8 cellular contexts compared by ENCODE assay signal in the genomic region with DNA sequence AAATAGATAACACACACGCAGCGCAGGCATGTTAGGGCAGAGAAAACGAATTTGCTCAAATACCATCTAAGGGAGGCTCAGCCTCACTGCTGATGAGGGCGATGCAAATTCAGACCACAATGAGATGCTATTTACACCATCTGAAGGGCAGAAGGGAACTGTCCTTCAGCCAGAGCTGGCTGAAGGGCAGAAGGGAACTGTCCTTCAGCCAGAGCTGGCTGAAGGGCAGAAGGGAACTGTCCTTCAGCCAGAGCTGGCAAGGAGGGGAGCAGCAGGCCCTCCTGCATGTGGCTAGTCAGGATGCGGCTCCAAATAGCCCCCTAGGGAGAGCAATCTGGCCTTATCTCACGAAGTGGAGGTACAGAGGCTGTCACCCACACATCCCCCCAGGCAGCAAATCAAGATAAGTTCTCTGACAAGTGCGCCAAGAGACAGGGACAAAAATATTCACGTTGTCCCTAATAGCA. TPM values are rescaled to one million over a fixed set of nuclear protein-coding genes. Genes with fewer than 3 reads are reported as not detected.
A peak's percentile ranks its signal among the peaks of the same experiment; 100 is the strongest.
DNase-seq lines count a peak whose midpoint lies in the region; ATAC-seq, FAIRE-seq and TF ChIP-seq lines count a peak whose summit lies in the region.

No MANE protein-coding gene starts in this region.

- H3K9me3 Mint-ChIP-seq in activated T-cell treated with anti-CD3 and anti-CD28 coated beads, Interleukin-2, amount 50 U/mL, for 24 hours, result no peaks in the 10 kb centered on the region
- H3K9me3 Mint-ChIP-seq in activated CD4-positive, alpha-beta memory T cell treated with anti-CD3 and anti-CD28 coated beads for 36 hours, result no peaks in the 10 kb centered on the region

- intact Hi-C loops in activated CD4-positive, alpha-beta memory T cell treated with anti-CD3 and anti-CD28 coated beads for 36 hours (cut with micrococcal nuclease), result no loop called here
- intact Hi-C loops in transverse colon (cut with DNase I; ENCODE audit: low total_unique reads), result no loop called here

- no peaks in the 10 kb centered on the region for H3K79me2 ChIP-seq in keratinocyte (ENCODE audit: control insufficient read depth, insufficient read depth, low read length)

- H3K4me1 ChIP-seq in keratinocyte (ENCODE audit: control insufficient read depth, extremely low read depth, insufficient read depth, low read length) (peaks cover 21% of the 10 kb centered on the region), transverse colon (peaks cover 3 to 18% (median 16%) of the 10 kb centered on the region in 4 donors)

- H3K4me3 Mint-ChIP-seq in activated T-cell treated with anti-CD3 and anti-CD28 coated beads, Interleukin-2, amount 50 U/mL, for 24 hours, result peak overlapping the region; percentile 54
- H3K4me3 Mint-ChIP-seq in activated CD4-positive, alpha-beta memory T cell treated with anti-CD3 and anti-CD28 coated beads for 36 hours, result peak overlapping the region; percentile 73

- CTCF ChIA-PET in activated CD4-positive, alpha-beta memory T cell treated with anti-CD3 and anti-CD28 coated beads for 36 hours (lab: Charles Lee), result interaction anchor here (0.7 to 6.6 kb wide), 3 partner anchors 10 to 223 kb away, joined by 3 to 43 read pairs (median 3); no protein-coding TSS in a partner anchor

- H3K4me2 ChIP-seq in keratinocyte (ENCODE audit: control insufficient read depth, extremely low read depth, insufficient read depth, low read depth, low read length), result peak overlapping the region; percentile 77

- no peak for FAIRE-seq in keratinocyte (lab: Jason Lieb, UNC)

- POLR2A ChIA-PET in activated CD4-positive, alpha-beta memory T cell treated with anti-CD3 and anti-CD28 coated beads for 36 hours (lab: Charles Lee), result no interaction called here

- H3K9me1 ChIP-seq in keratinocyte (ENCODE audit: control insufficient read depth, extremely low read depth, insufficient read depth, low read length), result no peaks in the 10 kb centered on the region

- peak overlapping the region in 2 of 3 experiments; percentile 38 to 54 for H3K4me3 ChIP-seq in keratinocyte (ENCODE audit: control insufficient read depth in 2 of 3, extremely low read depth in 1 of 3, insufficient read depth in 2 of 3, low read depth in 1 of 3, low read length in 3 of 3)
- H3K4me3 ChIP-seq in transverse colon, result peak overlapping the region in 2 of 4 donors; percentile 48 to 64

- H2AFZ ChIP-seq in keratinocyte (ENCODE audit: control insufficient read depth, low read length), result peak overlapping the region; percentile 82

- H3K4me1 Mint-ChIP-seq in activated T-cell treated with anti-CD3 and anti-CD28 coated beads, Interleukin-2, amount 50 U/mL, for 24 hours (ENCODE audit: low read depth), result peaks cover 12% of the 10 kb centered on the region
- H3K4me1 Mint-ChIP-seq in activated CD4-positive, alpha-beta memory T cell treated with anti-CD3 and anti-CD28 coated beads for 36 hours (ENCODE audit: low read depth), result peaks cover 8% of the 10 kb centered on the region

- ATAC-seq in HG03066 (IDR thresholded peaks at IDR 0.05; ENCODE audit: low read depth, unreplicated experiment), result peak; percentile 78

- dilution Hi-C loops in keratinocyte (cut with MboI; ENCODE audit: extremely low pct_ligation_motif_present, low sequenced_read_pairs), result no loop called here

- TF ChIP-seq CTCF in keratinocyte (optimal IDR thresholded peaks at IDR 0.05 in 1 of 3, IDR thresholded peaks at IDR 0.05 in 1 of 3, conservative IDR thresholded peaks at IDR 0.05 in 1 of 3; ENCODE audit: extremely low read depth in 1 of 3, insufficient read depth in 2 of 3, low read length in 3 of 3), result peak in 1 of 3 experiments; percentile 4
- no peak for TF ChIP-seq CTCF in transverse colon (IDR thresholded peaks at IDR 0.05)

- H3K27me3 Mint-ChIP-seq in activated T-cell treated with anti-CD3 and anti-CD28 coated beads, Interleukin-2, amount 50 U/mL, for 24 hours, result no peaks in the 10 kb centered on the region
- H3K27me3 Mint-ChIP-seq in activated CD4-positive, alpha-beta memory T cell treated with anti-CD3 and anti-CD28 coated beads for 36 hours, result no peaks in the 10 kb centered on the region

- peak; percentile 29 for DNase-seq in activated T-cell treated with anti-CD3 and anti-CD28 coated beads, Interleukin-2, amount 50 U/mL, for 24 hours
- DNase-seq in activated T-cell treated with anti-CD3 and anti-CD28 coated beads for 4 hours (no peak), keratinocyte (ENCODE audit: low read depth, low spot score) (no peak), transverse colon (no peak), glomerular visceral epithelial cell (ENCODE audit: extremely low spot score) (no peak)
- DNase-seq in activated CD4-positive, alpha-beta memory T cell treated with anti-CD3 and anti-CD28 coated beads for 36 hours, result no peak
- no peak for DNase-seq in activated effector memory CD4-positive, alpha-beta T cell treated with Interleukin-2 at 50 U/mL for 16 hours

- H4K20me1 ChIP-seq in keratinocyte (ENCODE audit: control insufficient read depth, extremely low read depth, insufficient read depth, low read length), result no peaks in the 10 kb centered on the region

- TF ChIP-seq POLR2A in transverse colon (IDR thresholded peaks at IDR 0.05), result no peak

- no peaks in the 10 kb centered on the region for H3K36me3 ChIP-seq in keratinocyte (ENCODE audit: control insufficient read depth in 2 of 2, extremely low read depth in 1 of 2, insufficient read depth in 2 of 2, low read length in 2 of 2)
- no peaks in the 10 kb centered on the region for H3K36me3 ChIP-seq in transverse colon

- no peaks in the 10 kb centered on the region for H3K9me3 ChIP-seq in keratinocyte (ENCODE audit: control insufficient read depth, low read depth, low read length)
- no peaks in the 10 kb centered on the region for H3K9me3 ChIP-seq in transverse colon

- H3K36me3 Mint-ChIP-seq in activated T-cell treated with anti-CD3 and anti-CD28 coated beads, Interleukin-2, amount 50 U/mL, for 24 hours (ENCODE audit: low read depth), result no peaks in the 10 kb centered on the region
- H3K36me3 Mint-ChIP-seq in activated CD4-positive, alpha-beta memory T cell treated with anti-CD3 and anti-CD28 coated beads for 36 hours, result no peaks in the 10 kb centered on the region

- H3K27me3 ChIP-seq in keratinocyte (ENCODE audit: control insufficient read depth, extremely low read depth, insufficient read depth, low read length), result no peaks in the 10 kb centered on the region
- no peaks in the 10 kb centered on the region for H3K27me3 ChIP-seq in transverse colon

- H3K9ac ChIP-seq in keratinocyte (ENCODE audit: control insufficient read depth, extremely low read depth, insufficient read depth, low read length), result peak overlapping the region; percentile 46

- H3K27ac Mint-ChIP-seq in activated T-cell treated with anti-CD3 and anti-CD28 coated beads, Interleukin-2, amount 50 U/mL, for 24 hours, result peak overlapping the region; percentile 75
- peak overlapping the region; percentile 77 for H3K27ac Mint-ChIP-seq in activated CD4-positive, alpha-beta memory T cell treated with anti-CD3 and anti-CD28 coated beads for 36 hours

- H3K27ac ChIP-seq in keratinocyte (ENCODE audit: control insufficient read depth, insufficient read depth, low read length) (no peak overlapping the region), transverse colon (peak overlapping the region; percentile 73 to 82 (median 78))

- no peak for TF ChIP-seq EP300 in transverse colon (IDR thresholded peaks at IDR 0.05; ENCODE audit: low read depth)

- 17 to 46% methylated on average over 6 to 8 of the region's 8 CpGs for WGBS in transverse colon (ENCODE audit: low coverage in 1 of 2), 2 donors

- in situ Hi-C loops in transverse colon (cut with MboI; ENCODE audit: low pct_ligation_motif_present in 1 of 4, low pct_unique_long_range_greater_than_20kb in 1 of 4, low sequenced_read_pairs in 3 of 4), result no loop called here

RNA-seq across cellular contexts. Expression of gene SLC39A13, which starts 7.5 kb away (rescaled TPM):
- total RNA-seq in activated CD4-positive, alpha-beta memory T cell treated with anti-CD3 and anti-CD28 coated beads for 36 hours, result 10 to 100 TPM; 17.7 to 18.0 TPM
- polyA plus RNA-seq in keratinocyte, result 35.3 to 62.3 TPM (median 59.9 TPM) in 3 replicates
- polyA plus RNA-seq in keratinocyte (2011; ENCODE audit: low read depth), result 8.1 TPM
- polyA plus RNA-seq in keratinocyte (2011; cell fraction: cytosol; rRNA removed), result 24.9 and 51.2 TPM in 2 replicates
- polyA plus RNA-seq in keratinocyte (2011; cell fraction: nucleus; rRNA removed), result 163 and 223 TPM in 2 replicates
- polyA plus RNA-seq in keratinocyte (2012; ENCODE audit: low replicate concordance), result 31.4 and 61.9 TPM in 2 replicates
- 24.6 to 50.4 TPM (median 25.7 TPM) in 3 replicates for polyA minus RNA-seq in keratinocyte
- 68.1 TPM for polyA minus RNA-seq in keratinocyte (2011; cell fraction: cytosol; rRNA and poly(A)+ RNA removed)
- 65.1 and 68.7 TPM in 2 replicates for polyA minus RNA-seq in keratinocyte (2011; cell fraction: nucleus; rRNA and poly(A)+ RNA removed)
- 10 to 100 TPM; 19.9 to 56.9 (median 43.1) TPM for total RNA-seq in transverse colon

RNA-seq across cellular contexts. Expression of gene SPI1, which starts 22.5 kb away (rescaled TPM):
- not detected for total RNA-seq in activated CD4-positive, alpha-beta memory T cell treated with anti-CD3 and anti-CD28 coated beads for 36 hours
- not detected in 3 replicates for polyA plus RNA-seq in keratinocyte
- not detected for polyA plus RNA-seq in keratinocyte (2011; ENCODE audit: low read depth)
- polyA plus RNA-seq in keratinocyte (2011; cell fraction: cytosol; rRNA removed), result not detected in 2 replicates
- polyA plus RNA-seq in keratinocyte (2011; cell fraction: nucleus; rRNA removed), result not detected in 2 replicates
- polyA plus RNA-seq in keratinocyte (2012; ENCODE audit: low replicate concordance), result not detected in 2 replicates
- polyA minus RNA-seq in keratinocyte, result 0.13 TPM in 1 of 3 replicates, not detected in the others
- polyA minus RNA-seq in keratinocyte (2011; cell fraction: cytosol; rRNA and poly(A)+ RNA removed), result not detected
- not detected in 2 replicates for polyA minus RNA-seq in keratinocyte (2011; cell fraction: nucleus; rRNA and poly(A)+ RNA removed)
- total RNA-seq in transverse colon, result 10 to 100 TPM in 2 of 4 donors, 1 to 10 TPM in 2; 7.1 to 35.5 (median 17.2) TPM

RNA-seq across cellular contexts. Expression of gene PSMC3, which starts 25.4 kb away (rescaled TPM):
- 100 to 1,000 TPM; 143 to 148 TPM for total RNA-seq in activated CD4-positive, alpha-beta memory T cell treated with anti-CD3 and anti-CD28 coated beads for 36 hours
- polyA plus RNA-seq in keratinocyte, result 96.1 to 172 TPM (median 156 TPM) in 3 replicates
- polyA plus RNA-seq in keratinocyte (2011; ENCODE audit: low read depth), result 30.4 TPM
- polyA plus RNA-seq in keratinocyte (2011; cell fraction: cytosol; rRNA removed), result 149 and 155 TPM in 2 replicates
- polyA plus RNA-seq in keratinocyte (2011; cell fraction: nucleus; rRNA removed), result 97.3 and 102 TPM in 2 replicates
- polyA plus RNA-seq in keratinocyte (2012; ENCODE audit: low replicate concordance), result 56.4 and 229 TPM in 2 replicates
- 77.7 to 116 TPM (median 97.4 TPM) in 3 replicates for polyA minus RNA-seq in keratinocyte
- 70.0 TPM for polyA minus RNA-seq in keratinocyte (2011; cell fraction: cytosol; rRNA and poly(A)+ RNA removed)
- polyA minus RNA-seq in keratinocyte (2011; cell fraction: nucleus; rRNA and poly(A)+ RNA removed), result 28.4 and 42.4 TPM in 2 replicates
- 100 to 1,000 TPM in 2 of 4 donors, 10 to 100 TPM in 2; 56.5 to 252 (median 91.4) TPM for total RNA-seq in transverse colon

RNA-seq across cellular contexts. Expression of gene RAPSN, which starts 48.1 kb away (rescaled TPM):
- under 1 TPM in 1 of 2 experiments, not detected in 1; 0.22 TPM for total RNA-seq in activated CD4-positive, alpha-beta memory T cell treated with anti-CD3 and anti-CD28 coated beads for 36 hours
- 0.07 to 0.44 TPM (median 0.28 TPM) in 3 replicates for polyA plus RNA-seq in keratinocyte
- polyA plus RNA-seq in keratinocyte (2011; ENCODE audit: low read depth), result 0.50 TPM
- polyA plus RNA-seq in keratinocyte (2011; cell fraction: cytosol; rRNA removed), result 0.04 and 0.06 TPM in 2 replicates
- polyA plus RNA-seq in keratinocyte (2011; cell fraction: nucleus; rRNA removed), result 1.0 and 1.1 TPM in 2 replicates
- 0.32 and 0.49 TPM in 2 replicates for polyA plus RNA-seq in keratinocyte (2012; ENCODE audit: low replicate concordance)
- polyA minus RNA-seq in keratinocyte, result 0.22 to 0.99 TPM in 2 of 3 replicates, not detected in the other
- not detected for polyA minus RNA-seq in keratinocyte (2011; cell fraction: cytosol; rRNA and poly(A)+ RNA removed)
- 1.6 and 5.3 TPM in 2 replicates for polyA minus RNA-seq in keratinocyte (2011; cell fraction: nucleus; rRNA and poly(A)+ RNA removed)
- not detected for total RNA-seq in transverse colon

RNA-seq across cellular contexts. Expression of gene MYBPC3, which starts 48.3 kb away (rescaled TPM):
- total RNA-seq in activated CD4-positive, alpha-beta memory T cell treated with anti-CD3 and anti-CD28 coated beads for 36 hours, result not detected
- not detected in 3 replicates for polyA plus RNA-seq in keratinocyte
- polyA plus RNA-seq in keratinocyte (2011; ENCODE audit: low read depth), result not detected
- polyA plus RNA-seq in keratinocyte (2011; cell fraction: cytosol; rRNA removed), result not detected in 2 replicates
- not detected in 2 replicates for polyA plus RNA-seq in keratinocyte (2011; cell fraction: nucleus; rRNA removed)
- not detected in 2 replicates for polyA plus RNA-seq in keratinocyte (2012; ENCODE audit: low replicate concordance)
- not detected in 3 replicates for polyA minus RNA-seq in keratinocyte
- not detected for polyA minus RNA-seq in keratinocyte (2011; cell fraction: cytosol; rRNA and poly(A)+ RNA removed)
- not detected in 2 replicates for polyA minus RNA-seq in keratinocyte (2011; cell fraction: nucleus; rRNA and poly(A)+ RNA removed)
- not detected for total RNA-seq in transverse colon

Comparison
In these comparisons a context has a peak if more than half of its experiments do, and no peak if none do; other contexts are left out.
1. RNA of gene SPI1, which starts 22.5 kb away (total RNA-seq): 7.1 to 35.5 TPM in transverse colon; not detected in activated CD4-positive, alpha-beta memory T cell treated with anti-CD3 and anti-CD28 coated beads for 36 hours; every median in the first group is over 4 times any median in the second.